ENCODE assay signal across 9 cellular contexts in genomic region chr6:169990095-169991030, GRCh38.
A peak's percentile ranks its signal among the peaks of the same experiment; 100 is the strongest.
DNase-seq lines count a peak whose midpoint lies in the region; ATAC-seq, FAIRE-seq and TF ChIP-seq lines count a peak whose summit lies in the region.
"Had no signal": no experiment of that assay in that cellular context is flagged by ENCODE, and none has a peak within 500 bp of the region (broad histone marks: within the 10 kb centered on the region; RNA-seq: fewer than 3 reads in every experiment).

No MANE protein-coding gene starts in this region.

- H3K27ac Mint-ChIP-seq in CD4-positive, alpha-beta memory T cell, result peak overlapping the region in 5 of 7 donors; percentile 10 to 81 (median 57)
- H3K27ac Mint-ChIP-seq in activated CD4-positive, alpha-beta T cell treated with anti-CD3 and anti-CD28 coated beads, Interleukin-2, amount 10 ng/mL, durations not matched to agents 7 days and 5 days, result peak overlapping the region; percentile 94

- H3K27me3 ChIP-seq in CD4-positive, alpha-beta memory T cell (ENCODE audit: insufficient read depth, low read length), result no peaks in the 10 kb centered on the region
- H3K27me3 ChIP-seq in ovary (no peaks in the 10 kb centered on the region), BE2C (no peaks in the 10 kb centered on the region)

- FAIRE-seq in urothelium cell line (lab: Jason Lieb, UNC), result no peak

- no peaks in the 10 kb centered on the region for H3K36me3 Mint-ChIP-seq in CD4-positive, alpha-beta memory T cell
- no peaks in the 10 kb centered on the region for H3K36me3 Mint-ChIP-seq in activated CD4-positive, alpha-beta T cell treated with anti-CD3 and anti-CD28 coated beads, Interleukin-2, amount 10 ng/mL, durations not matched to agents 7 days and 5 days (ENCODE audit: low read depth)

- peaks cover 17 to 27% (median 24%) of the 10 kb centered on the region in 4 donors for H3K4me1 Mint-ChIP-seq in CD4-positive, alpha-beta memory T cell
- peaks cover 33% of the 10 kb centered on the region for H3K4me1 Mint-ChIP-seq in activated CD4-positive, alpha-beta T cell treated with anti-CD3 and anti-CD28 coated beads, Interleukin-2, amount 10 ng/mL, durations not matched to agents 7 days and 5 days

- H3K4me3 ChIP-seq in CD4-positive, alpha-beta memory T cell (ENCODE audit: low read length in 2 of 2), result no peak overlapping the region
- H3K4me3 ChIP-seq in ovary (no peak overlapping the region), BE2C (ENCODE audit: low read depth, low read length) (no peak overlapping the region)

- POLR2A ChIA-PET in CD4-positive, alpha-beta memory T cell (lab: Charles Lee; ENCODE audit: partially characterized antibody), result interaction anchor here (1.4 kb wide), 1 partner anchor 302 kb away, joined by 8 read pairs; no protein-coding TSS in a partner anchor
- POLR2A ChIA-PET in activated CD4-positive, alpha-beta T cell treated with anti-CD3 and anti-CD28 coated beads, Interleukin-2, amount 10 ng/mL, durations not matched to agents 7 days and 5 days (lab: Charles Lee), result no interaction called here

- no peak overlapping the region for H3K27ac ChIP-seq in CD4-positive, alpha-beta memory T cell (ENCODE audit: low read depth, low read length)
- no peak overlapping the region for H3K27ac ChIP-seq in ovary
- H3K27ac ChIP-seq: VCaP had no signal

- peak; percentile 65 for ATAC-seq in HG02870 (IDR thresholded peaks at IDR 0.05; ENCODE audit: unreplicated experiment)

- no peak for TF ChIP-seq POLR2A in ovary (IDR thresholded peaks at IDR 0.05)

- CTCF ChIA-PET in CD4-positive, alpha-beta memory T cell (lab: Charles Lee; ENCODE audit: partially characterized antibody), result interaction anchor here (0.9 to 1.5 kb wide), 6 partner anchors 9 to 302 kb away, joined by 3 to 6 read pairs (median 3); no protein-coding TSS in a partner anchor
- CTCF ChIA-PET in activated CD4-positive, alpha-beta T cell treated with anti-CD3 and anti-CD28 coated beads, Interleukin-2, amount 10 ng/mL, durations not matched to agents 7 days and 5 days (lab: Charles Lee), result no interaction called here

- no peaks in the 10 kb centered on the region for H3K9me3 ChIP-seq in CD4-positive, alpha-beta memory T cell (ENCODE audit: control insufficient read depth in 1 of 2, low read length in 2 of 2)
- no peaks in the 10 kb centered on the region for H3K9me3 ChIP-seq in ovary
- H3K9me3 ChIP-seq in BE2C, result no peaks in the 10 kb centered on the region; the same call in 1 of the 2 replicates

- no peaks in the 10 kb centered on the region for H3K27me3 Mint-ChIP-seq in CD4-positive, alpha-beta memory T cell
- no peaks in the 10 kb centered on the region for H3K27me3 Mint-ChIP-seq in activated CD4-positive, alpha-beta T cell treated with anti-CD3 and anti-CD28 coated beads, Interleukin-2, amount 10 ng/mL, durations not matched to agents 7 days and 5 days

- peak in 4 of 5 donors; percentile 10 to 28 (median 25) for DNase-seq in CD4-positive, alpha-beta memory T cell
- peak; percentile 67 for DNase-seq in activated CD4-positive, alpha-beta T cell treated with anti-CD3 and anti-CD28 coated beads, Interleukin-2, amount 10 ng/mL, durations not matched to agents 7 days and 5 days
- DNase-seq in islet precursor cell, result peak; percentile 37
- DNase-seq in stimulated activated naive CD4-positive, alpha-beta T cell (lab: John Stamatoyannopoulos, UW), result peak in 5 of 6 experiments; percentile 5 to 54 (median 13)
- DNase-seq in ovary, result no peak
- no peak for DNase-seq in urothelium cell line (ENCODE audit: low spot score)
- DNase-seq in BE2C, result no peak

- H3K4me1 ChIP-seq in CD4-positive, alpha-beta memory T cell (ENCODE audit: insufficient read depth, low read length), result peaks cover 21% of the 10 kb centered on the region
- H3K4me1 ChIP-seq in ovary (ENCODE audit: insufficient read depth), result no peaks in the 10 kb centered on the region
- H3K4me1 ChIP-seq in BE2C, result peaks cover 4% of the 10 kb centered on the region

- TF ChIP-seq EP300 in ovary (IDR thresholded peaks at IDR 0.05), result no peak

- H3K9me3 Mint-ChIP-seq in CD4-positive, alpha-beta memory T cell, result no peaks in the 10 kb centered on the region
- H3K9me3 Mint-ChIP-seq in activated CD4-positive, alpha-beta T cell treated with anti-CD3 and anti-CD28 coated beads, Interleukin-2, amount 10 ng/mL, durations not matched to agents 7 days and 5 days, result no peaks in the 10 kb centered on the region

- no peaks in the 10 kb centered on the region for H3K36me3 ChIP-seq in CD4-positive, alpha-beta memory T cell (ENCODE audit: insufficient read depth, low read length)
- H3K36me3 ChIP-seq in ovary, result no peaks in the 10 kb centered on the region
- no peaks in the 10 kb centered on the region for H3K36me3 ChIP-seq in BE2C

- TF ChIP-seq CTCF in ovary (IDR thresholded peaks at IDR 0.05), result no peak
- no peak for TF ChIP-seq CTCF in BE2C (IDR thresholded peaks at IDR 0.05; ENCODE audit: low read depth, low read length)

- intact Hi-C loops in CD4-positive, alpha-beta memory T cell (cut with micrococcal nuclease), result loop anchor here (1.0 kb wide), 2 partner anchors 303 to 527 kb away; no protein-coding TSS in a partner anchor
- intact Hi-C loops in ovary (cut with DNase I), result no loop called here

- 77 to 83% (median 83%) methylated on average over 32 of the region's 32 CpGs for WGBS in ovary, 3 donors

- H3K4me3 Mint-ChIP-seq in CD4-positive, alpha-beta memory T cell, result peak overlapping the region; percentile 50 to 84 (median 62)
- H3K4me3 Mint-ChIP-seq in activated CD4-positive, alpha-beta T cell treated with anti-CD3 and anti-CD28 coated beads, Interleukin-2, amount 10 ng/mL, durations not matched to agents 7 days and 5 days, result peak overlapping the region; percentile 65

Comparison
In these comparisons a context has a peak if more than half of its experiments do, and no peak if none do; other contexts are left out.
1. DNase-seq: peak in CD4-positive, alpha-beta memory T cell (4 of 5), activated CD4-positive, alpha-beta T cell treated with anti-CD3 and anti-CD28 coated beads, Interleukin-2, amount 10 ng/mL, durations not matched to agents 7 days and 5 days (single experiment), islet precursor cell (single experiment) and stimulated activated naive CD4-positive, alpha-beta T cell (5 of 6); none in ovary (0 of 5), urothelium cell line (single experiment) and BE2C (single experiment).